Comparison of ENCODE assay signal across 26 cellular contexts in genomic region chr1:219908170-219908569, GRCh38. TPM values are rescaled to one million over a fixed set of nuclear protein-coding genes. Genes with fewer than 3 reads are reported as not detected.
DNase-seq lines count a peak whose midpoint lies in the region; ATAC-seq, FAIRE-seq and TF ChIP-seq lines count a peak whose summit lies in the region.
"Had no signal": no experiment of that assay in that cellular context is flagged by ENCODE, and none has a peak within 500 bp of the region (broad histone marks: within the 10 kb centered on the region; RNA-seq: fewer than 3 reads in every experiment).

No MANE protein-coding gene starts in this region.

- no peak overlapping the region for H2BK12ac ChIP-seq in trophoblast cell (ENCODE audit: low read length)

- no peak overlapping the region for H3K27ac Mint-ChIP-seq in CD8-positive, alpha-beta memory T cell
- H3K27ac Mint-ChIP-seq: CD4-positive, alpha-beta T cell had no signal

- TF ChIP-seq CTCF in K562 (IDR thresholded peaks at IDR 0.05 in 2 of 3, conservative IDR thresholded peaks at IDR 0.05 in 1 of 3; ENCODE audit: insufficient read depth in 2 of 3, low read depth in 1 of 3, low read length in 3 of 3) = no peak

- H3K4me3 Mint-ChIP-seq in CD8-positive, alpha-beta memory T cell = no peak overlapping the region
- H3K4me3 Mint-ChIP-seq: CD4-positive, alpha-beta T cell had no signal

- no peak overlapping the region for H2AK5ac ChIP-seq in trophoblast cell (ENCODE audit: low read length)

- intact Hi-C loops in K562 (cut with micrococcal nuclease) = no loop called here

- H2AFZ ChIP-seq in K562 (ENCODE audit: low read depth, low read length) (peak overlapping the region; percentile 66), trophoblast cell (ENCODE audit: insufficient read depth, low read length, poor library complexity) (no peak overlapping the region)
- H2AFZ ChIP-seq: GM23248 had no signal

- H3K36me3 Mint-ChIP-seq in CD8-positive, alpha-beta memory T cell = no peaks in the 10 kb centered on the region

- CTCF ChIA-PET in CD8-positive, alpha-beta memory T cell (lab: Charles Lee) = no interaction called here
- CTCF ChIA-PET in K562 (lab: Yijun Ruan, JAX; ENCODE audit: low intra/inter-chr PET ratio) = no interaction called here

- H3K79me1 ChIP-seq in trophoblast cell (ENCODE audit: low read length) = no peaks in the 10 kb centered on the region

- no peak for TF ChIP-seq RAD21 in K562 (CRISPR knock-in tag; conservative IDR thresholded peaks at IDR 0.05 in 1 of 2, IDR thresholded peaks at IDR 0.05 in 1 of 2)

- no peaks in the 10 kb centered on the region for H3K9me3 ChIP-seq in CD8-positive, alpha-beta memory T cell (ENCODE audit: low read length)
- 0 out of 2 replicates have a peak, but pooled peaks cover 3% of the 10 kb centered on the region for H3K9me3 ChIP-seq in K562 (replicated peaks; ENCODE audit: control insufficient read depth, insufficient read depth, low read depth, low read length)
- H3K9me3 ChIP-seq in trophoblast cell (ENCODE audit: insufficient read depth, low read depth, low read length) = no peaks in the 10 kb centered on the region

- no peak for TF ChIP-seq POLR2A in K562 (conservative IDR thresholded peaks at IDR 0.05)

- H4K12ac ChIP-seq in trophoblast cell (ENCODE audit: low read depth, low read length) = no peak overlapping the region

- H3K79me2 ChIP-seq in K562 (ENCODE audit: control insufficient read depth, insufficient read depth, low read length) = no peaks in the 10 kb centered on the region
- H3K79me2 ChIP-seq in trophoblast cell (ENCODE audit: control insufficient read depth, insufficient read depth, low read length, poor library complexity) = no peaks in the 10 kb centered on the region

- no TSS peak for BruUV-seq in K562 (replicated peaks; lab: Mats Ljungman, UMichigan)

- TF ChIP-seq EP300 in K562 (IDR thresholded peaks at IDR 0.05; ENCODE audit: low read length) = no peak

- no peak overlapping the region for H3K4ac ChIP-seq in trophoblast cell (ENCODE audit: low read depth, low read length)

- ATAC-seq in K562 (no peak), left lobe of liver (peak; percentile 58), GM19397 (IDR thresholded peaks at IDR 0.05; ENCODE audit: unreplicated experiment) (no peak), HG02588 (IDR thresholded peaks at IDR 0.05; ENCODE audit: unreplicated experiment) (no peak), GM21619 (IDR thresholded peaks at IDR 0.05; ENCODE audit: unreplicated experiment) (no peak)

- no peak for FAIRE-seq in K562 (lab: Jason Lieb, UNC)
- FAIRE-seq: GM12891, GM18507, H1 had no signal

- no peaks in the 10 kb centered on the region for H3K9me3 Mint-ChIP-seq in CD8-positive, alpha-beta memory T cell
- H3K9me3 Mint-ChIP-seq: CD4-positive, alpha-beta T cell had no signal

- H4K8ac ChIP-seq in trophoblast cell (ENCODE audit: low read depth, low read length) = no peak overlapping the region

- H3K4me2 ChIP-seq in K562 (ENCODE audit: insufficient read depth, low read length) = peak overlapping the region; percentile 73
- H3K4me2 ChIP-seq in trophoblast cell (ENCODE audit: low read length) = no peak overlapping the region

- no peaks in the 10 kb centered on the region for H4K20me1 ChIP-seq in K562 (replicated peaks; ENCODE audit: control insufficient read depth, insufficient read depth, low read length)

- no peak overlapping the region for H3K18ac ChIP-seq in trophoblast cell (ENCODE audit: low read length)

- WGBS in K562 (ENCODE audit: insufficient coverage, low coverage, missing lambda C conversion rate) = 70% methylated on average over 3 of the region's 3 CpGs
- no CpG with 5 or more reads among the region's 3 CpGs for WGBS in trophoblast cell (ENCODE audit: extremely low coverage, insufficient coverage, insufficient read length)

- H3K27me3 ChIP-seq in CD8-positive, alpha-beta memory T cell (ENCODE audit: insufficient read depth, low read length, poor library complexity, severe bottlenecking) = no peaks in the 10 kb centered on the region
- no peaks in the 10 kb centered on the region for H3K27me3 ChIP-seq in K562 (ENCODE audit: control insufficient read depth in 2 of 2, insufficient read depth in 2 of 2, low read length in 2 of 2)
- no peaks in the 10 kb centered on the region for H3K27me3 ChIP-seq in trophoblast cell (ENCODE audit: insufficient read depth, low read length)

- peak overlapping the region; percentile 59 for H3K27ac ChIP-seq in CD8-positive, alpha-beta memory T cell (ENCODE audit: low read depth, low read length)
- peak overlapping the region; percentile 79 for H3K27ac ChIP-seq in K562 (ENCODE audit: extremely low read depth, low read depth, low read length)
- no peak overlapping the region for H3K27ac ChIP-seq in trophoblast cell (ENCODE audit: low read depth, low read length)
- H3K27ac ChIP-seq: C4-2B, GM23248 had no signal

- no peak overlapping the region for H4K91ac ChIP-seq in trophoblast cell (ENCODE audit: low read depth, low read length)

- POLR2A ChIA-PET in CD8-positive, alpha-beta memory T cell (lab: Charles Lee) = no interaction called here
- POLR2A ChIA-PET in K562 (lab: Yijun Ruan, JAX) = interaction anchor here (0.7 to 2.5 kb wide), 11 partner anchors 8 to 30 kb away, joined by 3 to 17 read pairs (median 5); no protein-coding TSS in a partner anchor

- peak overlapping the region in 1 of 2 experiments; percentile 53; a peak in 3 of 4 replicates for H3K9ac ChIP-seq in K562 (ENCODE audit: insufficient read depth in 1 of 2, low read depth in 2 of 2, low read length in 2 of 2)
- H3K9ac ChIP-seq in trophoblast cell (ENCODE audit: low read length) = peak overlapping the region; percentile 39
- H3K9ac ChIP-seq: GM23248 had no signal

- H3K36me3 ChIP-seq in CD8-positive, alpha-beta memory T cell (ENCODE audit: insufficient read depth, low read length) = no peaks in the 10 kb centered on the region
- H3K36me3 ChIP-seq in K562 (ENCODE audit: control insufficient read depth, insufficient read depth, low read length) (0 out of 3 replicates have a peak, but pooled peaks cover 4% of the 10 kb centered on the region), trophoblast cell (ENCODE audit: control insufficient read depth in 1 of 2, insufficient read depth in 2 of 2, low read length in 2 of 2) (no peaks in the 10 kb centered on the region)

- no peak overlapping the region for H2BK5ac ChIP-seq in trophoblast cell (ENCODE audit: low read depth, low read length, poor library complexity)

- H3K4me3 ChIP-seq in CD8-positive, alpha-beta memory T cell (ENCODE audit: low read length) = no peak overlapping the region
- H3K4me3 ChIP-seq in K562 (no peak overlapping the region), trophoblast cell (ENCODE audit: low read depth, low read length) (peak overlapping the region; percentile 31)
- H3K4me3 ChIP-seq: GM23248 had no signal

- DNase-seq in CD8-positive, alpha-beta memory T cell = no peak
- DNase-seq in K562 (ENCODE audit: extremely low read depth in 1 of 4, low spot score in 3 of 4) (no peak), left lobe of liver (ENCODE audit: low spot score) (no peak), trophoblast cell (no peak), NCI-H1092 (lab: John Stamatoyannopoulos, UW) (no peak)
- DNase-seq: Calu3; CD4-positive, alpha-beta T cell; COR-L47; DMS53; DMS79 treated with DMSO at 0.1 percent for 48 hours; GF-D8; GM23248; H7; HCEC 1CT had no signal

- H3K4me1 Mint-ChIP-seq in CD8-positive, alpha-beta memory T cell = no peaks in the 10 kb centered on the region

- H3K14ac ChIP-seq in trophoblast cell (ENCODE audit: low read length) = no peak overlapping the region

- no peaks in the 10 kb centered on the region for H3K9me1 ChIP-seq in K562 (ENCODE audit: control insufficient read depth, insufficient read depth, low read length)

- in situ Hi-C loops in K562 (cut with MboI) = no loop called here

- no peaks in the 10 kb centered on the region for H3K4me1 ChIP-seq in CD8-positive, alpha-beta memory T cell (ENCODE audit: insufficient read depth, low read length)
- H3K4me1 ChIP-seq in K562 (replicated peaks in 1 of 2; ENCODE audit: control insufficient read depth in 2 of 2, insufficient read depth in 2 of 2, low read length in 2 of 2) (peaks cover 38 to 70% of the 10 kb centered on the region in 2 experiments), trophoblast cell (ENCODE audit: control insufficient read depth in 1 of 2, insufficient read depth in 2 of 2, low read length in 2 of 2) (no peaks in the 10 kb centered on the region)

- no peak overlapping the region for H2BK120ac ChIP-seq in trophoblast cell (ENCODE audit: insufficient read depth, low read length, poor library complexity)

- peaks cover 5 to 23% of the 10 kb centered on the region in 2 donors for H3K27me3 Mint-ChIP-seq in CD8-positive, alpha-beta memory T cell

- H3K23ac ChIP-seq in trophoblast cell (ENCODE audit: low read length) = no peak overlapping the region

TF ChIP-seq in K562, 482 proteins besides CTCF, POLR2A, EP300 and RAD21 (continues in another document):
- no peak for TF ChIP-seq NR4A1 (CRISPR knock-in tag; IDR thresholded peaks at IDR 0.05)
- peak; percentile 88 for TF ChIP-seq NR4A1 (tag; IDR thresholded peaks at IDR 0.05)
- peak; percentile 13; the same call in 1 of the 2 replicates for TF ChIP-seq HDAC8 (tag; IDR thresholded peaks at IDR 0.05)

RNA-seq across cellular contexts. Expression of gene SLC30A10, which starts 20.2 kb away (rescaled TPM):
- not detected for total RNA-seq in CD8-positive, alpha-beta memory T cell
- not detected for polyA plus RNA-seq in CD8-positive, alpha-beta memory T cell
- 24.4 and 39.4 TPM in 2 replicates for total RNA-seq in K562 (2011; cell fraction: chromatin; rRNA removed; ENCODE audit: low replicate concordance)
- 18.3 and 27.1 TPM in 2 replicates for total RNA-seq in K562 (2011; cell fraction: nucleolus; rRNA removed)
- 29.8 and 32.1 TPM in 2 replicates for total RNA-seq in K562 (2011; cell fraction: nucleoplasm; rRNA removed)
- total RNA-seq in K562 (2014; rRNA removed) (5.9 and 7.4 TPM in 2 replicates), K562 (2014; rRNA removed; fragmentation: Illumina TruSeq; extraction: Trizol) (7.1 and 8.1 TPM in 2 replicates), K562 (2015; rRNA removed; fragmentation: Illumina TruSeq; extraction: Trizol) (3.5 and 3.9 TPM in 2 replicates), K562 (2021) (8.8 and 9.4 TPM in 2 replicates), left lobe of liver (59.4 TPM)
- polyA plus RNA-seq in K562 (2011; rRNA removed) (8.9 and 11.3 TPM in 2 replicates), K562 (2014; fragmentation: Illumina TruSeq; extraction: Trizol) (8.0 and 8.4 TPM in 2 replicates), K562 (2014; fragmentation: Nextera tagmentation; extraction: Ambion mirVana) (1 to 10 TPM; 2.6 to 3.8 TPM), K562 (2014; rRNA removed) (9.5 and 10.5 TPM in 2 replicates)
- polyA plus RNA-seq in K562 (2011; cell fraction: cytosol; rRNA removed) = 4.9 and 8.9 TPM in 2 replicates
- 18.4 and 35.5 TPM in 2 replicates for polyA plus RNA-seq in K562 (2011; cell fraction: nucleus; rRNA removed)
- 3.2 and 5.9 TPM in 2 replicates for polyA plus RNA-seq in K562 (2012)
- polyA minus RNA-seq in K562 (2011; rRNA and poly(A)+ RNA removed) = 6.9 and 7.9 TPM in 2 replicates
- polyA minus RNA-seq in K562 (2011; cell fraction: cytosol; rRNA and poly(A)+ RNA removed) = 3.4 and 5.9 TPM in 2 replicates
- polyA minus RNA-seq in K562 (2011; cell fraction: nucleus; rRNA and poly(A)+ RNA removed) = 6.9 and 9.4 TPM in 2 replicates
- polyA plus RNA-seq in trophoblast cell (2013) = 0.14 and 0.19 TPM in 2 replicates
- total RNA-seq: A172; A673; Calu3; CD4-positive, alpha-beta T cell; Daoy; G401; GM23248 had no signal
- polyA plus RNA-seq: BJ, GM23248 had no signal

Comparison
In these comparisons a context has a peak if more than half of its experiments do, and no peak if none do; other contexts are left out.
1. RNA of gene SLC30A10, which starts 20.2 kb away (total RNA-seq): 59.4 TPM in left lobe of liver (single experiment) and 3.5 to 39.4 TPM in K562; not detected in CD8-positive, alpha-beta memory T cell; every median in the first group is over 4 times any median in the second.